Comparison of ENCODE assay signal across 19 cellular contexts in genomic region chr3:52782412-52783210, GRCh38. TPM values are rescaled to one million over a fixed set of nuclear protein-coding genes. Genes with fewer than 3 reads are reported as not detected.
"Had no signal": no experiment of that assay in that cellular context is flagged by ENCODE, and none has a peak within 500 bp of the region (broad histone marks: within the 10 kb centered on the region; RNA-seq: fewer than 3 reads in every experiment).

No MANE protein-coding gene starts in this region.

- H3K4me3 ChIP-seq: gastrocnemius medialis, heart left ventricle, thyroid gland, vagina had no signal

- DNase-seq: activated CD4-positive, alpha-beta T cell treated with anti-CD3 and anti-CD28 coated beads, Interleukin-2, amount 10 ng/mL, durations not matched to agents 7 days and 5 days; activated naive CD4-positive, alpha-beta T cell treated with anti-CD3 and anti-CD28 coated beads, Interleukin-2, amount 10 ng/mL, durations not matched to agents 7 days and 5 days; dermis blood vessel endothelial cell; erythroblast; mesenchymal stem cell; stimulated activated CD4-positive, alpha-beta T cell treated with anti-CD3 and anti-CD28 coated beads, Interleukin-2, amount 100 ng/mL, for 48 hours; T-helper 17 cell; thyroid gland had no signal

- H3K27me3 ChIP-seq: gastrocnemius medialis, thyroid gland, vagina had no signal

- FAIRE-seq: astrocyte had no signal

- H3K36me3 ChIP-seq: gastrocnemius medialis, heart left ventricle, thyroid gland, vagina had no signal

- H3K9me3 ChIP-seq: gastrocnemius medialis, heart left ventricle, thyroid gland, vagina had no signal

- H3K4me1 ChIP-seq: gastrocnemius medialis, thyroid gland had no signal

- ATAC-seq: gastrocnemius medialis; heart left ventricle; stimulated activated memory B cell treated with anti-CD40 and anti-IgM and Interleukin-4, amounts not matched to agents 10 μg/mL and 1 μg/mL and 100 μg/mL, for 72 hours; T-helper 17 cell had no signal

- H3K27ac ChIP-seq: gastrocnemius medialis, heart left ventricle, thyroid gland, vagina had no signal

RNA-seq across cellular contexts. Expression of gene ITIH1, which starts 5.2 kb away (rescaled TPM):
- total RNA-seq: activated CD4-positive, alpha-beta T cell treated with anti-CD3 and anti-CD28 coated beads, Interleukin-2, amount 10 ng/mL, durations not matched to agents 7 days and 5 days; activated CD8-positive, alpha-beta memory T cell treated with anti-CD3 and anti-CD28 coated beads for 36 hours; activated T-helper 2 cell treated with anti-CD3 and anti-CD28 coated beads, Interferon-gamma antibody, Interleukin-2, Interleukin-4, amounts not matched to agents 10 μg/mL and 5 μg/mL and 100 μg/mL, durations not matched to agents 14 hours and 24 hours and 36 hours; astrocyte; bronchial epithelial cell; chondrocyte; dermis blood vessel endothelial cell; neural crest cell; osteocyte; T-helper 17 cell; thyroid gland had no signal

RNA-seq across cellular contexts. Expression of gene ITIH3, which starts 12.0 kb away (rescaled TPM):
- total RNA-seq: activated CD4-positive, alpha-beta T cell treated with anti-CD3 and anti-CD28 coated beads, Interleukin-2, amount 10 ng/mL, durations not matched to agents 7 days and 5 days; activated CD8-positive, alpha-beta memory T cell treated with anti-CD3 and anti-CD28 coated beads for 36 hours; activated T-helper 2 cell treated with anti-CD3 and anti-CD28 coated beads, Interferon-gamma antibody, Interleukin-2, Interleukin-4, amounts not matched to agents 10 μg/mL and 5 μg/mL and 100 μg/mL, durations not matched to agents 14 hours and 24 hours and 36 hours; bronchial epithelial cell; neural crest cell; T-helper 17 cell had no signal

RNA-seq across cellular contexts. Expression of gene MUSTN1, which starts 52.2 kb away (rescaled TPM):
- total RNA-seq: astrocyte, bronchial epithelial cell, dermis blood vessel endothelial cell had no signal
